10 cellular contexts compared by ENCODE assay signal in the genomic region with DNA sequence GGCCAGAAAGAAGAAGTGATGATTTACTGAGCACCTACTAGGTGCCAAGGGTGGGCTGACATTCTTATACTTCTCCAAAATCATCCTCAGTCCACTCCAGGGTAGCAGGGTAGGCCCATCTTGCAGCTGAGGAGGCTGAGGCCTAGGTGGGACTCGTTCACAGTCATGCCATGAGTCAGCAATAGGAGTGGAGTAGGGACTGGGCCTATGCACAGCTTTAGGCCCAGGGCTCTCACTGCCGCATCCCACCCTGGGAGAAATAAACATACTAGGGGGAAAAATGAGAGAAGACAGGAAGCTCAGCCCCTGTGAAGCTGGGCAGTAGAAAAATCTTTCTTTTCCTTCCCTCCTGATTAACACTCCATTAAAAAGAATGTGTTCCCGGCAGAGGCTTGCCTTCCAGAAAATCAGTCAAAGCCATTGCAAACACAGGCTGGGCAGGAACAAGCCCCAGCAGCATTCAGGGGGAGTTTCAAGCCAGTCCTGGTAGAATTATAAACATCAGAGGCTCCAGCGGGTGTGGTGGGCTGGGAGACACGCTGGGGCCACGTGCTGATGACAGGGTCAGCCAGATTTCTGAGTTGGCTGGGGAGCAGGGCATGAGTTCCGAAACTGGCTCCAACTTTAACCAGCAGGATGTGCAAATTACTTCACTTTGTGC. TPM values are rescaled to one million over a fixed set of nuclear protein-coding genes. Genes with fewer than 3 reads are reported as not detected.
DNase-seq lines count a peak whose midpoint lies in the region; ATAC-seq and TF ChIP-seq lines count a peak whose summit lies in the region.
"Had no signal": no experiment of that assay in that cellular context is flagged by ENCODE, and none has a peak within 500 bp of the region (broad histone marks: within the 10 kb centered on the region; RNA-seq: fewer than 3 reads in every experiment).

No MANE protein-coding gene starts in this region.

- H3F3A ChIP-seq in GM23338 (replicated peaks; ENCODE audit: low read depth), result no peaks in the 10 kb centered on the region

- peak overlapping the region; percentile 36; the same call in 1 of the 3 replicates for H3K4me3 Mint-ChIP-seq in GM23338
- H3K4me3 Mint-ChIP-seq in brain, result peak overlapping the region in 3 of 5 experiments; percentile 66 to 92 (median 75)

- peak overlapping the region; percentile 87; the same call in 1 of the 2 replicates for H2AFZ ChIP-seq in GM23338

- H3K4me1 Mint-ChIP-seq in GM23338 (peaks cover 45% of the 10 kb centered on the region), brain (peaks cover 52% of the 10 kb centered on the region)

- no peaks in the 10 kb centered on the region for H3K9me2 ChIP-seq in GM23338 (ENCODE audit: insufficient read depth)

- DNase-seq in GM23338 (ENCODE audit: low spot score) (no peak), kidney glomerular epithelial cell (lab: John Stamatoyannopoulos, UW) (peak; percentile 44), HPDE6-E6E7 (ENCODE audit: extremely low spot score) (no peak)
- no peak for DNase-seq in activated CD8-positive, alpha-beta memory T cell treated with anti-CD3 and anti-CD28 coated beads for 24 hours
- DNase-seq: NCI-H524; stimulated activated naive CD4-positive, alpha-beta T cell had no signal

- no peaks in the 10 kb centered on the region for H3K79me2 ChIP-seq in GM23338 (replicated peaks; ENCODE audit: insufficient read depth)

- H3K36me3 ChIP-seq in GM23338 (ENCODE audit: insufficient read depth), result no peaks in the 10 kb centered on the region

- H3K27ac ChIP-seq in GM23338 (ENCODE audit: low read depth), result no peak overlapping the region; the same call in 1 of the 2 replicates
- peak overlapping the region in 18 of 21 experiments; percentile 5 to 87 (median 58) for H3K27ac ChIP-seq in skin epidermis

- H4K20me1 ChIP-seq in GM23338 (replicated peaks; ENCODE audit: insufficient read depth), result no peaks in the 10 kb centered on the region

- H3K4me2 ChIP-seq in GM23338, result peak overlapping the region; percentile 29

- H3K27ac Mint-ChIP-seq in GM23338 (peak overlapping the region; percentile 92), brain (peak overlapping the region in 3 of 5 experiments; percentile 31 to 93 (median 75))

- H3K4me1 ChIP-seq in GM23338 (ENCODE audit: insufficient read depth), result peaks cover 43% of the 10 kb centered on the region

- no peak for TF ChIP-seq CTCF in GM23338 (conservative IDR thresholded peaks at IDR 0.05; ENCODE audit: low read depth in 2 of 2)
- no peak for TF ChIP-seq CTCF in brain (conservative IDR thresholded peaks at IDR 0.05)

- no peaks in the 10 kb centered on the region for H3K27me3 ChIP-seq in GM23338 (ENCODE audit: insufficient read depth)

- H3K36me3 Mint-ChIP-seq in GM23338 (ENCODE audit: low read depth), result no peaks in the 10 kb centered on the region
- no peaks in the 10 kb centered on the region for H3K36me3 Mint-ChIP-seq in brain

- peak; percentile 3; the same call in 1 of the 3 replicates for ATAC-seq in GM23338
- ATAC-seq in GM21526 (IDR thresholded peaks at IDR 0.05; ENCODE audit: low FRiP score, unreplicated experiment), result no peak
- no peak for ATAC-seq in GM21576 (IDR thresholded peaks at IDR 0.05; ENCODE audit: unreplicated experiment)

- H3K4me3 ChIP-seq in GM23338 (0 out of 2 replicates have a peak overlapping the region, but pooled peaks have one; percentile 6), skin epidermis (peak overlapping the region in 5 of 7 experiments; percentile 23 to 44 (median 30))

- H3K27me3 Mint-ChIP-seq in GM23338 (ENCODE audit: insufficient read depth, low read depth, poor library complexity) (peaks cover 3% of the 10 kb centered on the region), brain (peaks cover 24% of the 10 kb centered on the region)

- no peaks in the 10 kb centered on the region for H3K9me3 Mint-ChIP-seq in GM23338
- H3K9me3 Mint-ChIP-seq in brain, result peaks cover 0 to 3% (median 0%) of the 10 kb centered on the region in 5 experiments

TF ChIP-seq in GM23338, 12 proteins besides CTCF, POLR2A, EP300 and RAD21 (continues in another document):
- TF ChIP-seq ZNF331 (CRISPR knock-in tag; IDR thresholded peaks at IDR 0.05; ENCODE audit: low read depth) (no peak), NANOG (IDR thresholded peaks at IDR 0.05; ENCODE audit: borderline replicate concordance) (no peak), JUNB (IDR thresholded peaks at IDR 0.05; ENCODE audit: unreplicated experiment) (no peak), CREB1 (CRISPR knock-in tag; IDR thresholded peaks at IDR 0.05; ENCODE audit: low read depth) (no peak), STAT1 (IDR thresholded peaks at IDR 0.05; ENCODE audit: unreplicated experiment) (no peak), POLR2AphosphoS5 (IDR thresholded peaks at IDR 0.05; ENCODE audit: low read depth) (no peak), ZNF114 (CRISPR knock-in tag; IDR thresholded peaks at IDR 0.05) (no peak), EZH2phosphoT487 (IDR thresholded peaks at IDR 0.05; ENCODE audit: unreplicated experiment) (no peak)
- TF ChIP-seq, protein P1, sequence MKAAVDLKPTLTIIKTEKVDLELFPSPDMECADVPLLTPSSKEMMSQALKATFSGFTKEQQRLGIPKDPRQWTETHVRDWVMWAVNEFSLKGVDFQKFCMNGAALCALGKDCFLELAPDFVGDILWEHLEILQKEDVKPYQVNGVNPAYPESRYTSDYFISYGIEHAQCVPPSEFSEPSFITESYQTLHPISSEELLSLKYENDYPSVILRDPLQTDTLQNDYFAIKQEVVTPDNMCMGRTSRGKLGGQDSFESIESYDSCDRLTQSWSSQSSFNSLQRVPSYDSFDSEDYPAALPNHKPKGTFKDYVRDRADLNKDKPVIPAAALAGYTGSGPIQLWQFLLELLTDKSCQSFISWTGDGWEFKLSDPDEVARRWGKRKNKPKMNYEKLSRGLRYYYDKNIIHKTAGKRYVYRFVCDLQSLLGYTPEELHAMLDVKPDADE (IDR thresholded peaks at IDR 0.05), result no peak
- TF ChIP-seq, protein P2, sequence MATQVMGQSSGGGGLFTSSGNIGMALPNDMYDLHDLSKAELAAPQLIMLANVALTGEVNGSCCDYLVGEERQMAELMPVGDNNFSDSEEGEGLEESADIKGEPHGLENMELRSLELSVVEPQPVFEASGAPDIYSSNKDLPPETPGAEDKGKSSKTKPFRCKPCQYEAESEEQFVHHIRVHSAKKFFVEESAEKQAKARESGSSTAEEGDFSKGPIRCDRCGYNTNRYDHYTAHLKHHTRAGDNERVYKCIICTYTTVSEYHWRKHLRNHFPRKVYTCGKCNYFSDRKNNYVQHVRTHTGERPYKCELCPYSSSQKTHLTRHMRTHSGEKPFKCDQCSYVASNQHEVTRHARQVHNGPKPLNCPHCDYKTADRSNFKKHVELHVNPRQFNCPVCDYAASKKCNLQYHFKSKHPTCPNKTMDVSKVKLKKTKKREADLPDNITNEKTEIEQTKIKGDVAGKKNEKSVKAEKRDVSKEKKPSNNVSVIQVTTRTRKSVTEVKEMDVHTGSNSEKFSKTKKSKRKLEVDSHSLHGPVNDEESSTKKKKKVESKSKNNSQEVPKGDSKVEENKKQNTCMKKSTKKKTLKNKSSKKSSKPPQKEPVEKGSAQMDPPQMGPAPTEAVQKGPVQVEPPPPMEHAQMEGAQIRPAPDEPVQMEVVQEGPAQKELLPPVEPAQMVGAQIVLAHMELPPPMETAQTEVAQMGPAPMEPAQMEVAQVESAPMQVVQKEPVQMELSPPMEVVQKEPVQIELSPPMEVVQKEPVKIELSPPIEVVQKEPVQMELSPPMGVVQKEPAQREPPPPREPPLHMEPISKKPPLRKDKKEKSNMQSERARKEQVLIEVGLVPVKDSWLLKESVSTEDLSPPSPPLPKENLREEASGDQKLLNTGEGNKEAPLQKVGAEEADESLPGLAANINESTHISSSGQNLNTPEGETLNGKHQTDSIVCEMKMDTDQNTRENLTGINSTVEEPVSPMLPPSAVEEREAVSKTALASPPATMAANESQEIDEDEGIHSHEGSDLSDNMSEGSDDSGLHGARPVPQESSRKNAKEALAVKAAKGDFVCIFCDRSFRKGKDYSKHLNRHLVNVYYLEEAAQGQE (IDR thresholded peaks at IDR 0.05; ENCODE audit: unreplicated experiment), result no peak

RNA-seq across cellular contexts. Expression of a gene that starts 1.8 kb away (rescaled TPM):
- 4.7 and 4.8 TPM in 2 replicates for total RNA-seq in GM23338 (2014; rRNA removed; shearing (Covaris generic))
- polyA plus RNA-seq in GM23338 (2016; fragmentation: Nextera tagmentation; extraction: Ambion mirVana) (3.5 and 4.3 TPM in 2 replicates), brain (ENCODE audit: insufficient read depth, low read depth, low replicate concordance) (70.7 TPM)

Comparison
In these comparisons a context has a peak if more than half of its experiments do, and no peak if none do; other contexts are left out.
1. RNA of a gene that starts 1.8 kb away (polyA plus RNA-seq): 70.7 TPM in brain (single experiment); 3.5 to 4.3 TPM in GM23338; every median in the first group is over 10 times any median in the second.